29 cellular contexts compared by ENCODE assay signal in the genomic region with DNA sequence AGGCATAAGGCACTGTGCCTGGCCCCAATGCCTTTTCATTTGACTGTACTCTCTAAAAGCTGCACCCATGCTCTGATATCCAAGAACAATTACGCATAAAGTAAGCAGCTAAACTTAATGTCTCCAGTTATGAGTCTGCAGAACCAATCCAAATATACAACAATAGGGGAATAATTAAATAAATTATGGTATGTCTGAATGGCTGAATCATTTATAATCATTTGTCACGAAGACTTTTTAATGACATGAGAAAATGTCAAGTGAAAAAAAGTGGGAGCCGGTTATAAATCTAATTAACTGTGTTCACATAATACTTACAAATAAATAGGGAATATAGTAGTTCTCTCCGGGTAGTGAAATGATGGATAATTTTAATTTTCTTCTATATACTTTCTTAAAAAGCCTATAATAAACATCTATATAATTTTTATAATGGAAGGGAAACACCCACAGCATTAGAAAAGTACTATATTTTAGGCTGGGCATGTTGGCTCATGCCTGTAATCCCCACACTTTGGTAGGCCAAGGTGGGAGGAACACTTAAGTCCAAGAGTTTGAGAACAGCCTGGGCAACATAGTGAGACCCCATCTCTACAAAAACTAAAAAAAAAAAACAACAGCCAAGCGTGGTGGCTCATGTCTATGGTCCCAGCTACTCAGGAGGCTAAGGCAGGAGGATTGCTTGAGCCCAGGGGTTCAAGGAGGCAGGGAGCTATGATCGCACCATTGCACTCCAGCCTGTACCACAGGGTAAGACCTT. TPM values are rescaled to one million over a fixed set of nuclear protein-coding genes. Genes with fewer than 3 reads are reported as not detected.
A peak's percentile ranks its signal among the peaks of the same experiment; 100 is the strongest.
DNase-seq lines count a peak whose midpoint lies in the region; ATAC-seq, FAIRE-seq and TF ChIP-seq lines count a peak whose summit lies in the region.
"Had no signal": no experiment of that assay in that cellular context is flagged by ENCODE, and none has a peak within 500 bp of the region (broad histone marks: within the 10 kb centered on the region; RNA-seq: fewer than 3 reads in every experiment).

No MANE protein-coding gene starts in this region.

- peaks cover 6 to 30% (median 17%) of the 10 kb centered on the region in 4 experiments for H3K36me3 ChIP-seq in H1 (ENCODE audit: control insufficient read depth in 2 of 4, insufficient read depth in 4 of 4, low read length in 3 of 4)
- H3K36me3 ChIP-seq in Peyer's patch = peaks cover 0 to 25% (median 0%) of the 10 kb centered on the region in 3 donors

- no peak overlapping the region for H3K9ac ChIP-seq in H1 (replicated peaks in 1 of 4; ENCODE audit: extremely low read depth in 1 of 4, low read depth in 3 of 4, low read length in 3 of 4)

- no peak overlapping the region for H3K4ac ChIP-seq in H1 (replicated peaks; ENCODE audit: insufficient read length, low read depth, low read length)

- TF ChIP-seq RAD21 in H1 (IDR thresholded peaks at IDR 0.05 in 1 of 2, conservative IDR thresholded peaks at IDR 0.05 in 1 of 2; ENCODE audit: low read depth in 2 of 2, low read length in 2 of 2) = no peak

- H3K27me3 Mint-ChIP-seq in activated CD4-positive, alpha-beta T cell treated with anti-CD3 and anti-CD28 coated beads, Interleukin-2, amount 10 ng/mL, durations not matched to agents 24 days and 14 days = no peaks in the 10 kb centered on the region
- H3K27me3 Mint-ChIP-seq: CD4-positive, alpha-beta T cell; effector memory CD8-positive, alpha-beta T cell; stimulated activated memory B cell treated with anti-CD40 and anti-IgM and Interleukin-4, amounts not matched to agents 10 μg/mL and 1 μg/mL and 100 μg/mL, for 72 hours had no signal

- no peaks in the 10 kb centered on the region for H3K9me3 ChIP-seq in H1 (ENCODE audit: insufficient read depth in 2 of 2, low read depth in 1 of 2, low read length in 1 of 2)
- H3K9me3 ChIP-seq in Peyer's patch = no peaks in the 10 kb centered on the region
- H3K9me3 ChIP-seq: MG63, suprapubic skin, upper lobe of right lung had no signal

- H3K79me2 ChIP-seq in H1 (ENCODE audit: control insufficient read depth in 1 of 2, insufficient read depth in 2 of 2, low read length in 2 of 2) = peaks cover 3 to 51% of the 10 kb centered on the region in 2 experiments; a peak in 3 of 4 replicates

- no peak for TF ChIP-seq EP300 in H1 (IDR thresholded peaks at IDR 0.05; ENCODE audit: borderline replicate concordance in 1 of 2, low read depth in 2 of 2, low read length in 2 of 2)

- no peak overlapping the region for H3K4me3 ChIP-seq in H1 (ENCODE audit: extremely low read depth in 1 of 4, insufficient read depth in 2 of 4, low read depth in 3 of 4, low read length in 4 of 4)
- H3K4me3 ChIP-seq in Peyer's patch = no peak overlapping the region
- H3K4me3 ChIP-seq: MG63, suprapubic skin, upper lobe of right lung had no signal

- H3K14ac ChIP-seq in H1 (ENCODE audit: insufficient read length) = no peak overlapping the region

- no peaks in the 10 kb centered on the region for H3K23me2 ChIP-seq in H1 (ENCODE audit: low read depth, low read length)

- 90% methylated on average over 6 of the region's 6 CpGs; no CpG with 5 or more reads in 1 of the 2 experiments for WGBS in H1 (ENCODE audit: extremely low coverage in 1 of 2, insufficient coverage in 1 of 2, insufficient read length in 1 of 2, insufficient replicate concordance in 2 of 2, low coverage in 1 of 2, low lambda C conversion rate in 2 of 2, missing lambda C conversion rate in 1 of 2), 2 experiments

- peak; percentile 29 for FAIRE-seq in A204.1 (lab: Jason Lieb, UNC)
- FAIRE-seq in H1 (lab: Jason Lieb, UNC) = no peak
- FAIRE-seq: HTR-8/SVneo had no signal

- H3K27me3 ChIP-seq in H1 (replicated peaks in 1 of 4; ENCODE audit: control insufficient read depth in 3 of 4, extremely low read depth in 1 of 4, insufficient read depth in 3 of 4, low read length in 3 of 4) (no peaks in the 10 kb centered on the region), Peyer's patch (no peaks in the 10 kb centered on the region)
- H3K27me3 ChIP-seq: MG63, suprapubic skin, upper lobe of right lung had no signal

- TF ChIP-seq CTCF in H1 (IDR thresholded peaks at IDR 0.05; ENCODE audit: control extremely low read depth in 1 of 3, insufficient read depth in 1 of 3, low read depth in 1 of 3, low read length in 3 of 3) = no peak
- TF ChIP-seq CTCF in Peyer's patch (IDR thresholded peaks at IDR 0.05) = no peak

- H3K23ac ChIP-seq in H1 (ENCODE audit: insufficient read length) = no peak overlapping the region

- no peaks in the 10 kb centered on the region for H3K9me3 Mint-ChIP-seq in activated CD4-positive, alpha-beta T cell treated with anti-CD3 and anti-CD28 coated beads, Interleukin-2, amount 10 ng/mL, durations not matched to agents 24 days and 14 days
- H3K9me3 Mint-ChIP-seq: CD4-positive, alpha-beta T cell; effector memory CD8-positive, alpha-beta T cell; HFFc6; nephron; stimulated activated memory B cell treated with anti-CD40 and anti-IgM and Interleukin-4, amounts not matched to agents 10 μg/mL and 1 μg/mL and 100 μg/mL, for 72 hours had no signal

- no peak overlapping the region for H3K18ac ChIP-seq in H1 (ENCODE audit: extremely low read depth, low read length)

- H4K5ac ChIP-seq in H1 (ENCODE audit: insufficient read length, low read depth, low read length) = no peak overlapping the region

- intact Hi-C loops in activated CD4-positive, alpha-beta T cell treated with anti-CD3 and anti-CD28 coated beads, Interleukin-2, amount 10 ng/mL, durations not matched to agents 24 days and 14 days (cut with micrococcal nuclease) = no loop called here

- H3K4me3 Mint-ChIP-seq in activated CD4-positive, alpha-beta T cell treated with anti-CD3 and anti-CD28 coated beads, Interleukin-2, amount 10 ng/mL, durations not matched to agents 24 days and 14 days = peak overlapping the region; percentile 49
- H3K4me3 Mint-ChIP-seq: CD4-positive, alpha-beta T cell; effector memory CD8-positive, alpha-beta T cell; HFFc6; nephron; stimulated activated memory B cell treated with anti-CD40 and anti-IgM and Interleukin-4, amounts not matched to agents 10 μg/mL and 1 μg/mL and 100 μg/mL, for 72 hours had no signal

- DNase-seq in activated CD4-positive, alpha-beta T cell treated with anti-CD3 and anti-CD28 coated beads, Interleukin-2, amount 10 ng/mL, durations not matched to agents 24 days and 14 days = no peak
- DNase-seq in activated CD4-positive, alpha-beta T cell treated with anti-CD3 and anti-CD28 coated beads for 48 hours = no peak
- peak; percentile 38 for DNase-seq in NCI-H1417 treated with DMSO at 0.1 percent for 48 hours (lab: John Stamatoyannopoulos, UW)
- DNase-seq in H1 (ENCODE audit: low read depth in 1 of 2, low spot score in 2 of 2) = no peak
- DNase-seq in globus pallidus (ENCODE audit: low spot score) = no peak
- DNase-seq in Peyer's patch = no peak
- DNase-seq: activated CD4-positive, alpha-beta T cell treated with anti-CD3 and anti-CD28 coated beads, Interleukin-2, amount 50 U/mL, for 1 hour; activated gamma-delta T cell; AML-193; CD4-positive, alpha-beta T cell; central memory CD4-positive, alpha-beta T cell; cortex of kidney; effector memory CD8-positive, alpha-beta T cell; HFFc6; KG1; MG63; NCI-H1436; NCI-H748 treated with DMSO at 0.1 percent for 48 hours; SHP77 treated with DMSO at 0.1 percent for 48 hours; T-helper 9 cell had no signal

- H3K36me3 Mint-ChIP-seq in activated CD4-positive, alpha-beta T cell treated with anti-CD3 and anti-CD28 coated beads, Interleukin-2, amount 10 ng/mL, durations not matched to agents 24 days and 14 days (ENCODE audit: low read depth) = peaks cover 64% of the 10 kb centered on the region

- H3K4me2 ChIP-seq in H1 (ENCODE audit: insufficient read depth in 1 of 2, low read depth in 2 of 2, low read length in 2 of 2) = no peak overlapping the region

- H2BK5ac ChIP-seq in H1 (ENCODE audit: low read depth, low read length) = no peak overlapping the region

- no peak overlapping the region for H4K8ac ChIP-seq in H1 (ENCODE audit: extremely low read depth, insufficient read depth, low read length)

- H3K4me1 ChIP-seq in H1 (replicated peaks in 1 of 4; ENCODE audit: control insufficient read depth in 3 of 4, insufficient read depth in 4 of 4, low read length in 3 of 4) (0 out of 7 replicates have a peak, but pooled peaks cover 0 to under 1% (median 0%) of the 10 kb centered on the region in 4 experiments), Peyer's patch (no peaks in the 10 kb centered on the region)
- H3K4me1 ChIP-seq: upper lobe of right lung had no signal

- no peak for TF ChIP-seq POLR2A in H1 (IDR thresholded peaks at IDR 0.05; ENCODE audit: control extremely low read depth in 1 of 2, low read depth in 2 of 2, low read length in 2 of 2)
- TF ChIP-seq POLR2A in Peyer's patch (IDR thresholded peaks at IDR 0.05) = no peak

- peaks cover 3 to 4% of the 10 kb centered on the region in 2 experiments for H4K20me1 ChIP-seq in H1 (replicated peaks in 1 of 2; ENCODE audit: control insufficient read depth in 1 of 2, insufficient read depth in 2 of 2, low read length in 2 of 2)

- no peak overlapping the region for H2BK15ac ChIP-seq in H1 (ENCODE audit: low read length)

- peak overlapping the region; percentile 77 for H3K27ac Mint-ChIP-seq in activated CD4-positive, alpha-beta T cell treated with anti-CD3 and anti-CD28 coated beads, Interleukin-2, amount 10 ng/mL, durations not matched to agents 24 days and 14 days
- H3K27ac Mint-ChIP-seq: CD4-positive, alpha-beta T cell; HFFc6; stimulated activated memory B cell treated with anti-CD40 and anti-IgM and Interleukin-4, amounts not matched to agents 10 μg/mL and 1 μg/mL and 100 μg/mL, for 72 hours had no signal

- POLR2A ChIA-PET in H1 (lab: Charles Lee; ENCODE audit: partially characterized antibody) = interaction anchor here (0.9 to 1.5 kb wide), 2 partner anchors 8 to 67 kb away, joined by 3 read pairs; no protein-coding TSS in a partner anchor

- no peak overlapping the region for H4K91ac ChIP-seq in H1 (replicated peaks; ENCODE audit: insufficient read length, low read length)

- H3K79me1 ChIP-seq in H1 (ENCODE audit: low read depth, low read length) = no peaks in the 10 kb centered on the region

- H3K56ac ChIP-seq in H1 (replicated peaks; ENCODE audit: insufficient read length, low read depth, low read length) = peak overlapping the region; percentile 44

- no peak overlapping the region for H2BK120ac ChIP-seq in H1 (replicated peaks; ENCODE audit: low read depth, low read length)

- H2AK5ac ChIP-seq in H1 (ENCODE audit: low read depth, low read length) = no peak overlapping the region

- no peak overlapping the region for H2BK12ac ChIP-seq in H1 (ENCODE audit: low read depth, low read length)

- CTCF ChIA-PET in H1 (lab: Charles Lee; ENCODE audit: partially characterized antibody) = interaction anchor here (0.5 to 4.3 kb wide), 10 partner anchors 9 to 263 kb away, joined by 3 to 19 read pairs (median 3); no protein-coding TSS in a partner anchor

- no peak overlapping the region for H2AFZ ChIP-seq in H1 (ENCODE audit: low read length)

- no peak for ATAC-seq in HG03521 (IDR thresholded peaks at IDR 0.05; ENCODE audit: unreplicated experiment)
- ATAC-seq: effector memory CD8-positive, alpha-beta T cell; stimulated activated memory B cell treated with anti-CD40 and anti-IgM and Interleukin-4, amounts not matched to agents 10 μg/mL and 1 μg/mL and 100 μg/mL, for 72 hours; upper lobe of right lung had no signal

- H2BK20ac ChIP-seq in H1 (ENCODE audit: low read length) = no peak overlapping the region

- no peak overlapping the region for H3K27ac ChIP-seq in H1 (ENCODE audit: low read depth, low read length)
- no peak overlapping the region for H3K27ac ChIP-seq in Peyer's patch
- H3K27ac ChIP-seq: suprapubic skin, upper lobe of right lung had no signal

- H3K4me1 Mint-ChIP-seq in activated CD4-positive, alpha-beta T cell treated with anti-CD3 and anti-CD28 coated beads, Interleukin-2, amount 10 ng/mL, durations not matched to agents 24 days and 14 days = peaks cover 43% of the 10 kb centered on the region
- H3K4me1 Mint-ChIP-seq: nephron had no signal

RNA-seq across cellular contexts. Expression of a gene that starts 14.2 kb away (rescaled TPM):
- total RNA-seq in activated CD4-positive, alpha-beta T cell treated with anti-CD3 and anti-CD28 coated beads, Interleukin-2, amount 10 ng/mL, durations not matched to agents 24 days and 14 days = 162 and 167 TPM in 2 replicates
- total RNA-seq in H1 (2021; fragmentation: NEBNext Ultra II Directional; extraction: Animal tissue kit (Norgen Biotek cat#: 25700)) = 47.3 and 58.2 TPM in 2 replicates
- polyA plus RNA-seq in H1 (2011; rRNA removed) = 71.0 and 74.1 TPM in 2 replicates
- 81.6 TPM for polyA plus RNA-seq in H1 (2011; cell fraction: cytosol; rRNA removed)
- polyA plus RNA-seq in H1 (2011; cell fraction: nucleus; rRNA removed) = 91.2 TPM
- 35.5 to 45.0 TPM (median 40.6 TPM) in 4 replicates for polyA plus RNA-seq in H1 (2012, experiment 1 of 2)
- 6.0 TPM for polyA plus RNA-seq in H1 (2012, experiment 2 of 2)
- 54.0 TPM for polyA plus RNA-seq in H1 (2013, experiment 1 of 2)
- 57.0 TPM for polyA plus RNA-seq in H1 (2013, experiment 2 of 2)
- polyA minus RNA-seq in H1 (2011; rRNA and poly(A)+ RNA removed) = 113 and 115 TPM in 2 replicates
- polyA minus RNA-seq in H1 (2011; cell fraction: cytosol; rRNA and poly(A)+ RNA removed) = 31.4 TPM
- 93.1 TPM for polyA minus RNA-seq in H1 (2011; cell fraction: nucleus; rRNA and poly(A)+ RNA removed)
- total RNA-seq in Peyer's patch = 100 to 1,000 TPM in 2 of 4 donors, 10 to 100 TPM in 2; 45.4 to 124 (median 98.9) TPM

RNA-seq across cellular contexts. Expression of a gene that starts 19.7 kb away (rescaled TPM):
- total RNA-seq in activated CD4-positive, alpha-beta T cell treated with anti-CD3 and anti-CD28 coated beads, Interleukin-2, amount 10 ng/mL, durations not matched to agents 24 days and 14 days = 23.0 and 24.4 TPM in 2 replicates
- 9.8 TPM in 2 replicates for total RNA-seq in H1 (2021; fragmentation: NEBNext Ultra II Directional; extraction: Animal tissue kit (Norgen Biotek cat#: 25700))
- 9.8 and 11.0 TPM in 2 replicates for polyA plus RNA-seq in H1 (2011; rRNA removed)
- polyA plus RNA-seq in H1 (2011; cell fraction: cytosol; rRNA removed) = 11.4 TPM
- 4.9 TPM for polyA plus RNA-seq in H1 (2011; cell fraction: nucleus; rRNA removed)
- 2.4 to 5.7 TPM (median 4.6 TPM) in 4 replicates for polyA plus RNA-seq in H1 (2012, experiment 1 of 2)
- 4.7 TPM for polyA plus RNA-seq in H1 (2012, experiment 2 of 2)
- polyA plus RNA-seq in H1 (2013, experiment 1 of 2) = 4.8 TPM
- 5.5 TPM for polyA plus RNA-seq in H1 (2013, experiment 2 of 2)
- polyA minus RNA-seq in H1 (2011; rRNA and poly(A)+ RNA removed) = 32.3 and 35.9 TPM in 2 replicates
- polyA minus RNA-seq in H1 (2011; cell fraction: cytosol; rRNA and poly(A)+ RNA removed) = 10.0 TPM
- 9.0 TPM for polyA minus RNA-seq in H1 (2011; cell fraction: nucleus; rRNA and poly(A)+ RNA removed)
- total RNA-seq in Peyer's patch = 10 to 100 TPM in 2 of 4 donors, 1 to 10 TPM in 2; 7.4 to 18.6 (median 10.1) TPM
- total RNA-seq: A673, HFFc6, osteoblast had no signal
